Comparison of ENCODE assay signal across 8 cellular contexts in genomic region chr14:72420749-72421452, GRCh38.
DNase-seq lines count a peak whose midpoint lies in the region; ATAC-seq, FAIRE-seq and TF ChIP-seq lines count a peak whose summit lies in the region.

No MANE protein-coding gene starts in this region.

- no peak overlapping the region for H3K27ac Mint-ChIP-seq in natural killer cell

- peak; percentile 80 for DNase-seq in AG20443 (ENCODE audit: low spot score)
- peak; percentile 19 for DNase-seq in H54 (ENCODE audit: insufficient read length, low spot score)
- DNase-seq in NCI-H82 treated with DMSO at 0.1 percent for 48 hours (lab: John Stamatoyannopoulos, UW; ENCODE audit: unreplicated experiment), result peak; percentile 33
- peak; percentile 69 for DNase-seq in activated CD8-positive, alpha-beta memory T cell treated with anti-CD3 and anti-CD28 coated beads, Interleukin-2, amount 50 U/mL, for 4 hours
- peak; percentile 94 for DNase-seq in esophagus muscularis mucosa (ENCODE audit: extremely low spot score)
- DNase-seq in natural killer cell, result peak; percentile 72
- DNase-seq in stimulated activated naive CD4-positive, alpha-beta T cell (lab: John Stamatoyannopoulos, UW), result peak; percentile 2 to 26 (median 18)

- peaks cover 0 to 2% of the 10 kb centered on the region in 2 donors for H3K27me3 Mint-ChIP-seq in natural killer cell (ENCODE audit: low read depth in 2 of 2)

- no peak overlapping the region for H3K27ac ChIP-seq in esophagus muscularis mucosa (replicated peaks in 1 of 4)

- WGBS in esophagus muscularis mucosa, result 24% methylated on average over 16 of the region's 16 CpGs

- no peaks in the 10 kb centered on the region for H3K9me3 Mint-ChIP-seq in natural killer cell

- ATAC-seq in natural killer cell (peak; percentile 62 to 79 (median 63)), GM18505 (IDR thresholded peaks at IDR 0.05; ENCODE audit: unreplicated experiment) (no peak)

- no peaks in the 10 kb centered on the region for H3K36me3 Mint-ChIP-seq in natural killer cell

- no peak for TF ChIP-seq EP300 in esophagus muscularis mucosa (IDR thresholded peaks at IDR 0.05)

- TF ChIP-seq CTCF in esophagus muscularis mucosa (IDR thresholded peaks at IDR 0.05) (peak; percentile 88 to 97 (median 91)), natural killer cell (IDR thresholded peaks at IDR 0.05) (peak; percentile 99)

- no peak overlapping the region for H3K4me3 Mint-ChIP-seq in natural killer cell

- no peak for TF ChIP-seq POLR2A in H54 (IDR thresholded peaks at IDR 0.05; ENCODE audit: low read depth, low read length)
- TF ChIP-seq POLR2A in esophagus muscularis mucosa (IDR thresholded peaks at IDR 0.05; ENCODE audit: low read depth), result no peak
- TF ChIP-seq POLR2A in GM18505 (IDR thresholded peaks at IDR 0.05; ENCODE audit: borderline replicate concordance, extremely low read depth, insufficient read depth, insufficient read length), result no peak

- intact Hi-C loops in esophagus muscularis mucosa (cut with DNase I), result no loop called here
- intact Hi-C loops in natural killer cell (cut with micrococcal nuclease), result loop anchor here (1.0 kb wide), 1 partner anchor 397 kb away; no protein-coding TSS in a partner anchor

- H3K4me3 ChIP-seq in esophagus muscularis mucosa, result no peak overlapping the region

- H3K4me1 ChIP-seq in esophagus muscularis mucosa, result no peaks in the 10 kb centered on the region

- peaks cover 5 to 13% of the 10 kb centered on the region in 2 donors for H3K4me1 Mint-ChIP-seq in natural killer cell

- no peaks in the 10 kb centered on the region for H3K27me3 ChIP-seq in esophagus muscularis mucosa

- H3K36me3 ChIP-seq in esophagus muscularis mucosa, result no peaks in the 10 kb centered on the region

- H3K9me3 ChIP-seq in esophagus muscularis mucosa, result no peaks in the 10 kb centered on the region

- peak; percentile 57 for FAIRE-seq in H54 (lab: Jason Lieb, UNC)

Comparison
In these comparisons a context has a peak if more than half of its experiments do, and no peak if none do; other contexts are left out.
1. DNase-seq: peak in every context shown above with its lines; median percentile 94 in esophagus muscularis mucosa; 80 in AG20443; 72 in natural killer cell; 69 in activated CD8-positive, alpha-beta memory T cell treated with anti-CD3 and anti-CD28 coated beads, Interleukin-2, amount 50 U/mL, for 4 hours; 33 in NCI-H82 treated with DMSO at 0.1 percent for 48 hours; 19 in H54; 18 in stimulated activated naive CD4-positive, alpha-beta T cell.